Comparison of ENCODE assay signal across 8 cellular contexts in genomic region chr7:22854158-22855048, GRCh38. TPM values are rescaled to one million over a fixed set of nuclear protein-coding genes. Genes with fewer than 3 reads are reported as not detected.
DNase-seq lines count a peak whose midpoint lies in the region; ATAC-seq, FAIRE-seq and TF ChIP-seq lines count a peak whose summit lies in the region.

No MANE protein-coding gene starts in this region.

- no peak overlapping the region for H3K23ac ChIP-seq in trophoblast cell (ENCODE audit: low read length)

- no peak for TF ChIP-seq EP300 in transverse colon (IDR thresholded peaks at IDR 0.05; ENCODE audit: low read depth)

- H2BK5ac ChIP-seq in trophoblast cell (ENCODE audit: low read depth, low read length, poor library complexity) = peak overlapping the region; percentile 45

- H3K4ac ChIP-seq in trophoblast cell (ENCODE audit: low read depth, low read length) = peak overlapping the region; percentile 19

- H2BK12ac ChIP-seq in trophoblast cell (ENCODE audit: low read length) = no peak overlapping the region

- no peak for TF ChIP-seq CTCF in DOHH2 (IDR thresholded peaks at IDR 0.05; ENCODE audit: low read depth, low read length, poor library complexity, severe bottlenecking)
- peak in 1 of 5 experiments; percentile 36 for TF ChIP-seq CTCF in transverse colon (IDR thresholded peaks at IDR 0.05)

- peak overlapping the region; percentile 87 for H3K14ac ChIP-seq in trophoblast cell (ENCODE audit: low read length)

- TF ChIP-seq POLR2A in transverse colon (IDR thresholded peaks at IDR 0.05) = peak; percentile 35

- H3K4me2 ChIP-seq in DOHH2 (ENCODE audit: low read length) (peak overlapping the region; percentile 87), trophoblast cell (ENCODE audit: low read length) (peak overlapping the region; percentile 80)

- H3K79me1 ChIP-seq in trophoblast cell (ENCODE audit: low read length) = peaks cover 9% of the 10 kb centered on the region

- H4K12ac ChIP-seq in trophoblast cell (ENCODE audit: low read depth, low read length) = peak overlapping the region; percentile 57

- peak overlapping the region; percentile 92 for H4K8ac ChIP-seq in trophoblast cell (ENCODE audit: low read depth, low read length)

- peak overlapping the region; percentile 18 for H2BK120ac ChIP-seq in trophoblast cell (ENCODE audit: insufficient read depth, low read length, poor library complexity)

- peak overlapping the region; percentile 77 for H4K91ac ChIP-seq in trophoblast cell (ENCODE audit: low read depth, low read length)

- peak overlapping the region; percentile 82 for H3K9ac ChIP-seq in trophoblast cell (ENCODE audit: low read length)

- no CpG with 5 or more reads among the region's 76 CpGs for WGBS in trophoblast cell (ENCODE audit: extremely low coverage, insufficient coverage, insufficient read length)
- WGBS in transverse colon (ENCODE audit: low coverage in 1 of 2), 2 donors = 0% methylated on average over 11 to 54 of the region's 76 CpGs

- no peak overlapping the region for H2AK5ac ChIP-seq in trophoblast cell (ENCODE audit: low read length)

- H3K9me2 ChIP-seq in DOHH2 (replicated peaks; ENCODE audit: control insufficient read depth, low read length) = no peaks in the 10 kb centered on the region

- H3K27ac ChIP-seq in DOHH2 (ENCODE audit: low read depth, low read length) = peak overlapping the region; percentile 82
- peak overlapping the region; percentile 10 for H3K27ac ChIP-seq in trophoblast cell (ENCODE audit: low read depth, low read length)
- peak overlapping the region; percentile 92 to 95 (median 94) for H3K27ac ChIP-seq in transverse colon

- H3K4me3 ChIP-seq in DOHH2 (ENCODE audit: low read length) = peak overlapping the region; percentile 89
- peak overlapping the region; percentile 85 for H3K4me3 ChIP-seq in trophoblast cell (ENCODE audit: low read depth, low read length)
- peak overlapping the region; percentile 59 to 90 (median 83) for H3K4me3 ChIP-seq in transverse colon

- peaks cover 1% of the 10 kb centered on the region; the same call in 1 of the 2 replicates for H3K27me3 ChIP-seq in DOHH2 (ENCODE audit: control insufficient read depth, low read length)
- H3K27me3 ChIP-seq in trophoblast cell (ENCODE audit: insufficient read depth, low read length) = no peaks in the 10 kb centered on the region
- no peaks in the 10 kb centered on the region for H3K27me3 ChIP-seq in transverse colon

- intact Hi-C loops in Right ventricle myocardium inferior (cut with DNase I) (loop anchor here (2.0 to 10.0 kb wide), 6 partner anchors 32 to 292 kb away; partner anchors contain the start of genes HYCC1, IL6 and TOMM7), transverse colon (cut with DNase I; ENCODE audit: low total_unique reads) (loop anchor here (10.0 kb wide), 1 partner anchor 160 kb away; the partner anchor contains the start of gene HYCC1)

- peak overlapping the region; percentile 81 for H3K18ac ChIP-seq in trophoblast cell (ENCODE audit: low read length)

- H3K9me3 ChIP-seq in DOHH2 (ENCODE audit: control insufficient read depth, insufficient read depth, low read length) (no peaks in the 10 kb centered on the region), trophoblast cell (ENCODE audit: insufficient read depth, low read depth, low read length) (no peaks in the 10 kb centered on the region), transverse colon (no peaks in the 10 kb centered on the region)

- DNase-seq in HTR-8/SVneo (ENCODE audit: insufficient read length, low spot score) (peak; percentile 87), SHP77 treated with DMSO at 0.1 percent for 48 hours (lab: John Stamatoyannopoulos, UW) (peak; percentile 14), Right ventricle myocardium inferior (ENCODE audit: missing footprints) (peak; percentile 93), trophoblast cell (peak; percentile 53 to 70), transverse colon (peak; percentile 90)
- DNase-seq in activated naive CD4-positive, alpha-beta T cell treated with anti-CD3 and anti-CD28 coated beads, Interleukin-2, amount 50 U/mL, for 16 hours = peak; percentile 87

- H3K79me2 ChIP-seq in DOHH2 (ENCODE audit: control insufficient read depth, low read length) (peaks cover 28% of the 10 kb centered on the region), trophoblast cell (ENCODE audit: control insufficient read depth, insufficient read depth, low read length, poor library complexity) (peaks cover 10% of the 10 kb centered on the region)

- peak; percentile 85 for ATAC-seq in GM21423 (IDR thresholded peaks at IDR 0.05; ENCODE audit: unreplicated experiment)
- peak; percentile 95 for ATAC-seq in Right ventricle myocardium inferior

- FAIRE-seq in HTR-8/SVneo (lab: Jason Lieb, UNC) = no peak

- peaks cover 48% of the 10 kb centered on the region for H3F3A ChIP-seq in DOHH2 (ENCODE audit: control insufficient read depth, insufficient read depth)

- peak overlapping the region; percentile 41 for H2AFZ ChIP-seq in trophoblast cell (ENCODE audit: insufficient read depth, low read length, poor library complexity)

- H4K20me1 ChIP-seq in DOHH2 (ENCODE audit: control insufficient read depth, insufficient read depth, low read depth, low read length) = no peaks in the 10 kb centered on the region; the same call in 1 of the 2 replicates

- H3K36me3 ChIP-seq in DOHH2 (ENCODE audit: control insufficient read depth, low read length) = peaks cover 53% of the 10 kb centered on the region
- H3K36me3 ChIP-seq in trophoblast cell (ENCODE audit: control insufficient read depth in 1 of 2, insufficient read depth in 2 of 2, low read length in 2 of 2) = no peaks in the 10 kb centered on the region
- H3K36me3 ChIP-seq in transverse colon = no peaks in the 10 kb centered on the region

- in situ Hi-C loops in transverse colon (cut with MboI; ENCODE audit: low pct_ligation_motif_present in 1 of 4, low pct_unique_long_range_greater_than_20kb in 1 of 4, low sequenced_read_pairs in 3 of 4) = loop anchor here in 1 of 4 donors (10.0 kb wide), 1 partner anchor 200 kb away; no protein-coding TSS in a partner anchor

- H3K4me1 ChIP-seq in DOHH2 (ENCODE audit: control insufficient read depth, low read length) (peaks cover 43% of the 10 kb centered on the region), trophoblast cell (ENCODE audit: control insufficient read depth in 1 of 2, insufficient read depth in 2 of 2, low read length in 2 of 2) (peaks cover 9 to 21% of the 10 kb centered on the region in 2 experiments), transverse colon (peaks cover 4 to 23% (median 11%) of the 10 kb centered on the region in 4 donors)

RNA-seq across cellular contexts. Expression of gene TOMM7, which starts 31.8 kb away (rescaled TPM):
- 650 TPM for total RNA-seq in Right ventricle myocardium inferior
- polyA plus RNA-seq in trophoblast cell (2013) = 213 and 220 TPM in 2 replicates
- 1,000 to 10,000 TPM in 1 of 4 donors, 100 to 1,000 TPM in 2, 10 to 100 TPM in 1; 14.5 to 1,156 (median 144) TPM for total RNA-seq in transverse colon

Comparison
In these comparisons a context has a peak if more than half of its experiments do, and no peak if none do; other contexts are left out.
1. Peak in every context shown above with its lines: DNase-seq, ATAC-seq, H3K4me3 ChIP-seq and H3K27ac ChIP-seq.
2. H3K27ac ChIP-seq: peak in every context shown above with its lines; median percentile 94 in transverse colon; 82 in DOHH2; 10 in trophoblast cell.
3. DNase-seq: peak in every context shown above with its lines; median percentile 93 in Right ventricle myocardium inferior; 90 in transverse colon; 87 in HTR-8/SVneo; 87 in activated naive CD4-positive, alpha-beta T cell treated with anti-CD3 and anti-CD28 coated beads, Interleukin-2, amount 50 U/mL, for 16 hours; 62 in trophoblast cell; 14 in SHP77 treated with DMSO at 0.1 percent for 48 hours.